Comparison of ENCODE assay signal across 8 cellular contexts in genomic region chr2:241733391-241734207, GRCh38. TPM values are rescaled to one million over a fixed set of nuclear protein-coding genes. Genes with fewer than 3 reads are reported as not detected.
DNase-seq lines count a peak whose midpoint lies in the region; ATAC-seq, FAIRE-seq and TF ChIP-seq lines count a peak whose summit lies in the region.

No MANE protein-coding gene starts in this region.

- intact Hi-C loops in Caco-2 (cut with micrococcal nuclease; ENCODE audit: unreplicated experiment) (loop anchor here (1.0 kb wide), 1 partner anchor 31 kb away; the partner anchor contains the start of gene ING5), OCI-LY7 (cut with micrococcal nuclease; ENCODE audit: unreplicated experiment) (loop anchor here (1.0 to 2.0 kb wide), 3 partner anchors 31 to 68 kb away; partner anchors contain the start of genes DTYMK and ING5), pancreas (cut with DNase I) (no loop called here)

- H3K9me3 ChIP-seq in Caco-2 = no peaks in the 10 kb centered on the region
- no peaks in the 10 kb centered on the region for H3K9me3 ChIP-seq in OCI-LY7 (ENCODE audit: low read length)
- no peaks in the 10 kb centered on the region for H3K9me3 ChIP-seq in esophagus (ENCODE audit: control insufficient read depth in 2 of 2, insufficient read depth in 1 of 2, low read depth in 1 of 2, low read length in 1 of 2)
- no peaks in the 10 kb centered on the region for H3K9me3 ChIP-seq in pancreas

- peaks cover 2% of the 10 kb centered on the region for H3K36me3 Mint-ChIP-seq in Caco-2 (ENCODE audit: insufficient read depth, unreplicated experiment)

- no peak overlapping the region for H3K27ac ChIP-seq in OCI-LY7 (ENCODE audit: low read depth, low read length, poor library complexity, severe bottlenecking)
- peak overlapping the region in 1 of 2 donors; percentile 48 for H3K27ac ChIP-seq in esophagus (ENCODE audit: low read depth in 2 of 2, low read length in 1 of 2)
- peak overlapping the region in 1 of 4 donors; percentile 82 for H3K27ac ChIP-seq in pancreas

- no TSS peak for BruUV-seq in Caco-2 (replicated peaks; lab: Mats Ljungman, UMichigan)
- BruUV-seq in OCI-LY7 (replicated peaks; lab: Mats Ljungman, UMichigan) = no TSS peak

- no peaks in the 10 kb centered on the region for H4K20me1 ChIP-seq in OCI-LY7 (ENCODE audit: insufficient read depth, low read length)

- peak overlapping the region; percentile 78; the same call in 1 of the 2 replicates for H2AFZ ChIP-seq in OCI-LY7 (ENCODE audit: low read length)

- DNase-seq in Caco-2 (no peak), OCI-LY7 (ENCODE audit: low spot score) (no peak), pancreas (peak in 2 of 6 donors; percentile 31 to 77), AG08396 (ENCODE audit: low spot score) (no peak), NCI-H524 treated with DMSO at 0.1 percent for 48 hours (lab: John Stamatoyannopoulos, UW) (no peak)
- DNase-seq in central memory CD4-positive, alpha-beta T cell = no peak

- H3K4me3 Mint-ChIP-seq in Caco-2 (ENCODE audit: unreplicated experiment) = peak overlapping the region; percentile 69

- no peaks in the 10 kb centered on the region for H3K79me2 ChIP-seq in OCI-LY7 (ENCODE audit: insufficient read depth, low read depth, low read length)

- TF ChIP-seq CTCF in Caco-2 (IDR thresholded peaks at IDR 0.05; ENCODE audit: insufficient read depth in 1 of 2, low read depth in 1 of 2, low read length in 1 of 2, severe bottlenecking in 1 of 2, unreplicated experiment in 1 of 2) = no peak
- no peak for TF ChIP-seq CTCF in OCI-LY7 (conservative IDR thresholded peaks at IDR 0.05; ENCODE audit: low read length)
- TF ChIP-seq CTCF in pancreas (IDR thresholded peaks at IDR 0.05) = no peak

- FAIRE-seq in pancreas (lab: Jason Lieb, UNC) = no peak

- POLR2A ChIA-PET in Caco-2 (lab: Charles Lee) (no interaction called here), OCI-LY7 (lab: Charles Lee) (interaction anchor here (0.6 to 2.7 kb wide), 7 partner anchors 21 to 76 kb away, joined by 3 to 7 read pairs (median 4); partner anchors contain the start of genes DTYMK and ING5)

- CTCF ChIA-PET in Caco-2 (lab: Charles Lee) (interaction anchor here (0.8 kb wide), 1 partner anchor 217 kb away, joined by 3 read pairs; no protein-coding TSS in a partner anchor), OCI-LY7 (lab: Charles Lee; ENCODE audit: unreplicated experiment) (interaction anchor here (1.4 kb wide), 1 partner anchor 31 kb away, joined by 3 read pairs; no protein-coding TSS in a partner anchor)

- H3K27me3 ChIP-seq in Caco-2 (replicated peaks; ENCODE audit: control insufficient read depth, insufficient read depth, low read length) = no peaks in the 10 kb centered on the region
- no peaks in the 10 kb centered on the region for H3K27me3 ChIP-seq in esophagus (ENCODE audit: control insufficient read depth in 1 of 2, insufficient read depth in 2 of 2, low read length in 2 of 2)
- no peaks in the 10 kb centered on the region for H3K27me3 ChIP-seq in pancreas

- no peaks in the 10 kb centered on the region for H3K9me2 ChIP-seq in OCI-LY7 (ENCODE audit: insufficient read depth, low read length)

- no peaks in the 10 kb centered on the region for H3K4me1 Mint-ChIP-seq in Caco-2 (ENCODE audit: low read depth, unreplicated experiment)

- ATAC-seq in pancreas (no peak), HG03457 (IDR thresholded peaks at IDR 0.05; ENCODE audit: unreplicated experiment) (no peak)

- H3K27me3 Mint-ChIP-seq in Caco-2 (ENCODE audit: insufficient read depth, unreplicated experiment) = no peaks in the 10 kb centered on the region

- no peaks in the 10 kb centered on the region for H3K9me3 Mint-ChIP-seq in Caco-2 (ENCODE audit: unreplicated experiment)

- H3K36me3 ChIP-seq in Caco-2 (ENCODE audit: control insufficient read depth, insufficient read depth, low read length) (no peaks in the 10 kb centered on the region), OCI-LY7 (ENCODE audit: insufficient read depth, low read length) (no peaks in the 10 kb centered on the region), esophagus (ENCODE audit: control insufficient read depth in 2 of 2, insufficient read depth in 2 of 2, low read length in 1 of 2) (no peaks in the 10 kb centered on the region), pancreas (no peaks in the 10 kb centered on the region)

- peaks cover 9% of the 10 kb centered on the region; the same call in 1 of the 2 replicates for H3K4me1 ChIP-seq in Caco-2
- H3K4me1 ChIP-seq in OCI-LY7 (ENCODE audit: insufficient read depth, low read length, poor library complexity, severe bottlenecking) = peaks cover 22% of the 10 kb centered on the region
- H3K4me1 ChIP-seq in esophagus (ENCODE audit: control insufficient read depth in 2 of 2, insufficient read depth in 2 of 2, low read length in 1 of 2) = peaks cover 0 to 7% of the 10 kb centered on the region in 2 donors
- H3K4me1 ChIP-seq in pancreas = no peaks in the 10 kb centered on the region

- peak overlapping the region; percentile 41 for H3K4me3 ChIP-seq in Caco-2 (ENCODE audit: low read depth, low read length)
- H3K4me3 ChIP-seq in OCI-LY7 (ENCODE audit: low read depth, low read length, poor library complexity, severe bottlenecking) = peak overlapping the region; percentile 81
- peak overlapping the region; percentile 46 to 76 for H3K4me3 ChIP-seq in esophagus (ENCODE audit: low read depth in 1 of 2, low read length in 2 of 2)
- peak overlapping the region; percentile 85 to 100 (median 96) for H3K4me3 ChIP-seq in pancreas

- 82% methylated on average over 23 of the region's 23 CpGs for WGBS in esophagus, 2 donors
- WGBS in pancreas, 2 donors = 76 to 82% methylated on average over 23 of the region's 23 CpGs

- no peak overlapping the region for H3K27ac Mint-ChIP-seq in Caco-2 (ENCODE audit: unreplicated experiment)

- H3K4me2 ChIP-seq in OCI-LY7 (ENCODE audit: low read length) = peak overlapping the region; percentile 84

RNA-seq across cellular contexts. Expression of gene D2HGDH, which starts 0.8 kb away (rescaled TPM):
- total RNA-seq in Caco-2 (2022) (35.4 and 41.3 TPM in 2 replicates), OCI-LY7 (2022) (54.7 and 68.1 TPM in 2 replicates), pancreas (10 to 100 TPM; 14.9 to 30.5 (median 20.6) TPM)
- total RNA-seq in OCI-LY7 (2014; rRNA removed; shearing (Covaris generic)) = 19.4 and 23.2 TPM in 2 replicates
- polyA plus RNA-seq in esophagus (10 to 100 TPM; 26.2 to 49.1 TPM), pancreas (100 to 1,000 TPM in 1 of 2 donors, 10 to 100 TPM in 1; 93.1 to 116 TPM)

RNA-seq across cellular contexts. Expression of gene ING5, which starts 31.8 kb away (rescaled TPM):
- 28.6 and 32.2 TPM in 2 replicates for total RNA-seq in Caco-2 (2022)
- total RNA-seq in OCI-LY7 (2014; rRNA removed; shearing (Covaris generic)) = 73.7 and 90.9 TPM in 2 replicates
- 65.4 and 69.1 TPM in 2 replicates for total RNA-seq in OCI-LY7 (2022)
- 10 to 100 TPM; 15.6 to 36.2 TPM for polyA plus RNA-seq in esophagus
- total RNA-seq in pancreas = 10 to 100 TPM; 14.1 to 28.1 (median 20.7) TPM
- polyA plus RNA-seq in pancreas = 10 to 100 TPM; 42.8 to 63.9 TPM

RNA-seq across cellular contexts. Expression of gene GAL3ST2, which starts 43.0 kb away (rescaled TPM):
- 6.0 and 6.8 TPM in 2 replicates for total RNA-seq in Caco-2 (2022)
- total RNA-seq in OCI-LY7 (2014; rRNA removed; shearing (Covaris generic)) = not detected in 2 replicates
- 1.1 TPM in 2 replicates for total RNA-seq in OCI-LY7 (2022)
- polyA plus RNA-seq in esophagus = under 1 TPM; 0.02 to 0.10 TPM
- total RNA-seq in pancreas = not detected
- polyA plus RNA-seq in pancreas = not detected

RNA-seq across cellular contexts. Expression of gene DTYMK, which starts 47.0 kb away (rescaled TPM):
- total RNA-seq in Caco-2 (2022) = 65.1 and 68.4 TPM in 2 replicates
- total RNA-seq in OCI-LY7 (2014; rRNA removed; shearing (Covaris generic)) = 104 and 118 TPM in 2 replicates
- total RNA-seq in OCI-LY7 (2022) = 127 and 129 TPM in 2 replicates
- polyA plus RNA-seq in esophagus = 10 to 100 TPM; 13.7 to 25.2 TPM
- total RNA-seq in pancreas = 1 to 10 TPM; 3.7 to 9.4 (median 7.0) TPM
- polyA plus RNA-seq in pancreas = 10 to 100 TPM in 1 of 2 donors, 1 to 10 TPM in 1; 9.8 to 11.0 TPM

Comparison
In these comparisons a context has a peak if more than half of its experiments do, and no peak if none do; other contexts are left out.
1. H3K4me3 ChIP-seq: peak in every context shown above with its lines; median percentile 96 in pancreas; 81 in OCI-LY7; 61 in esophagus; 41 in Caco-2.
2. intact Hi-C loops: an anchor here in Caco-2 (1.0 kb wide) and OCI-LY7 (1.0 to 2.0 kb wide); none called in pancreas.